Comparison of ENCODE assay signal across 10 cellular contexts in the genomic region with DNA sequence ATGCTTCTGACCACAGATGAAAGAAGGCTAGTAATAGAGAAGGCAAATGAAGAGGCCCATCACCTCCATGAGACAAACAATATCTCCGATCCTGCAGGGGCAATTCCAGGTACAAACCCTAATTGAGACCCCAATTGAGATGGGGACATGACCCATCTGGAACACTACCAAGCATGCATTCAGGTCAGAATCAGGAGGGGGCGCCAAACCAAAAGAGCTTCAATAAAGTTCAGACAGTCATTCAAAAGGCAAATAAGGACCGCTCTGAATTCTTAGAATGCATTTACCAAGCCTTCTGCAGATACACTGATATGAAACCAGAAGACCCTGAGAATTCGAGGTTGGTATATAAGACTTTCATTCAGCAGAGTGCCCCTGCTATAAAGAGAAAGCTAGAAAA. TPM values are rescaled to one million over a fixed set of nuclear protein-coding genes. Genes with fewer than 3 reads are reported as not detected.
DNase-seq lines count a peak whose midpoint lies in the region; ATAC-seq and TF ChIP-seq lines count a peak whose summit lies in the region.
"Had no signal": no experiment of that assay in that cellular context is flagged by ENCODE, and none has a peak within 500 bp of the region (broad histone marks: within the 10 kb centered on the region; RNA-seq: fewer than 3 reads in every experiment).

No MANE protein-coding gene starts in this region.

- WGBS in spleen, 5 donors: 28 to 57% (median 50%) methylated on average over 4 of the region's 4 CpGs

- TF ChIP-seq POLR2A in spleen (IDR thresholded peaks at IDR 0.05): no peak

- H3K9me3 ChIP-seq in OCI-LY7 (ENCODE audit: low read length): no peaks in the 10 kb centered on the region
- H3K9me3 ChIP-seq in spleen: peaks cover 0 to 7% (median 3%) of the 10 kb centered on the region in 8 donors

- H3K4me3 ChIP-seq in OCI-LY7 (ENCODE audit: low read depth, low read length, poor library complexity, severe bottlenecking) (no peak overlapping the region), spleen (no peak overlapping the region)

- H3K4me1 ChIP-seq in OCI-LY7 (ENCODE audit: insufficient read depth, low read length, poor library complexity, severe bottlenecking): no peaks in the 10 kb centered on the region
- H3K4me1 ChIP-seq in spleen: peaks cover 0 to 9% (median 0%) of the 10 kb centered on the region in 6 donors

- CTCF ChIA-PET in OCI-LY7 (lab: Charles Lee; ENCODE audit: unreplicated experiment): no interaction called here

- no TSS peak for BruUV-seq in OCI-LY7 (replicated peaks; lab: Mats Ljungman, UMichigan)

- H3K9me2 ChIP-seq in OCI-LY7 (ENCODE audit: insufficient read depth, low read length): no peaks in the 10 kb centered on the region

- H3K27me3 ChIP-seq in spleen (replicated peaks in 1 of 7): no peaks in the 10 kb centered on the region

- no peak overlapping the region for H3K27ac ChIP-seq in OCI-LY7 (ENCODE audit: low read depth, low read length, poor library complexity, severe bottlenecking)
- H3K27ac ChIP-seq in spleen: no peak overlapping the region

- no peaks in the 10 kb centered on the region for H4K20me1 ChIP-seq in OCI-LY7 (ENCODE audit: insufficient read depth, low read length)

- ATAC-seq in HG03045 (IDR thresholded peaks at IDR 0.05; ENCODE audit: unreplicated experiment): no peak
- ATAC-seq in GM19397 (IDR thresholded peaks at IDR 0.05; ENCODE audit: unreplicated experiment): no peak
- no peak for ATAC-seq in GM21447 (IDR thresholded peaks at IDR 0.05; ENCODE audit: unreplicated experiment)

- POLR2A ChIA-PET in OCI-LY7 (lab: Charles Lee): no interaction called here

- no peaks in the 10 kb centered on the region for H3K79me2 ChIP-seq in OCI-LY7 (ENCODE audit: insufficient read depth, low read depth, low read length)

- H3K36me3 ChIP-seq in OCI-LY7 (ENCODE audit: insufficient read depth, low read length) (no peaks in the 10 kb centered on the region), spleen (no peaks in the 10 kb centered on the region)

- no peak overlapping the region for H3K4me2 ChIP-seq in OCI-LY7 (ENCODE audit: low read length)

- TF ChIP-seq CTCF in OCI-LY7 (conservative IDR thresholded peaks at IDR 0.05; ENCODE audit: low read length) (peak; percentile 78), spleen (IDR thresholded peaks at IDR 0.05 in 8 of 11, conservative IDR thresholded peaks at IDR 0.05 in 3 of 11) (peak in 9 of 11 experiments; percentile 17 to 67 (median 53))

- H2AFZ ChIP-seq in OCI-LY7 (ENCODE audit: low read length): no peak overlapping the region

- intact Hi-C loops in OCI-LY7 (cut with micrococcal nuclease; ENCODE audit: unreplicated experiment): loop anchor here (1.0 kb wide), 1 partner anchor 97 kb away; no protein-coding TSS in a partner anchor
- intact Hi-C loops in spleen (cut with DNase I; ENCODE audit: low total_unique reads): no loop called here

- peak; percentile 6 for DNase-seq in DMS 273 (lab: John Stamatoyannopoulos, UW; ENCODE audit: unreplicated experiment)
- DNase-seq in DMS 273 treated with DMSO at 0.1 percent for 48 hours (lab: John Stamatoyannopoulos, UW): no peak
- peak; percentile 20 for DNase-seq in OCI-LY7 (ENCODE audit: low spot score)
- DNase-seq in effector CD4-positive, alpha-beta T cell: peak; percentile 13
- DNase-seq in spleen: no peak
- DNase-seq: 8988T had no signal

RNA-seq across cellular contexts. Expression of gene EDDM3B, which starts 10.2 kb away (rescaled TPM):
- total RNA-seq in OCI-LY7 (2014; rRNA removed; shearing (Covaris generic)): not detected in 2 replicates
- total RNA-seq in OCI-LY7 (2022): not detected in 2 replicates
- not detected for total RNA-seq in spleen
- polyA plus RNA-seq in spleen: not detected
- total RNA-seq: myocyte had no signal

RNA-seq across cellular contexts. Expression of gene EDDM3A, which starts 12.3 kb away (rescaled TPM):
- not detected in 2 replicates for total RNA-seq in OCI-LY7 (2014; rRNA removed; shearing (Covaris generic))
- total RNA-seq in OCI-LY7 (2022) (not detected in 2 replicates), spleen (not detected)
- under 1 TPM in 1 of 3 donors, not detected in 2; 0.24 TPM for polyA plus RNA-seq in spleen
- total RNA-seq: myocyte had no signal

RNA-seq across cellular contexts. Expression of gene RNASE6, which starts 23.1 kb away (rescaled TPM):
- 0.33 and 2.9 TPM in 2 replicates for total RNA-seq in OCI-LY7 (2014; rRNA removed; shearing (Covaris generic))
- total RNA-seq in OCI-LY7 (2022) (1.2 and 1.7 TPM in 2 replicates), spleen (100 to 1,000 TPM in 2 of 7 donors, 10 to 100 TPM in 5; 15.2 to 162 (median 40.5) TPM)
- polyA plus RNA-seq in spleen: 100 to 1,000 TPM in 1 of 3 donors, 10 to 100 TPM in 2; 45.4 to 193 (median 63.6) TPM
- total RNA-seq: myocyte had no signal

RNA-seq across cellular contexts. Expression of gene RNASE1, which starts 44.7 kb away (rescaled TPM):
- total RNA-seq in OCI-LY7 (2014; rRNA removed; shearing (Covaris generic)): not detected in 2 replicates
- not detected in 2 replicates for total RNA-seq in OCI-LY7 (2022)
- 100 to 1,000 TPM; 145 to 497 (median 339) TPM for total RNA-seq in spleen
- polyA plus RNA-seq in spleen: 100 to 1,000 TPM in 1 of 3 donors, 10 to 100 TPM in 2; 61.9 to 151 (median 79.0) TPM
- total RNA-seq: myocyte had no signal

Comparison
In these comparisons a context has a peak if more than half of its experiments do, and no peak if none do; other contexts are left out.
1. DNase-seq: peak in DMS 273 (single experiment), OCI-LY7 (single experiment) and effector CD4-positive, alpha-beta T cell (single experiment); none in DMS 273 treated with DMSO at 0.1 percent for 48 hours (single experiment) and spleen (single experiment).
2. RNA of gene RNASE6, which starts 23.1 kb away (total RNA-seq): 15.2 to 162 TPM in spleen; 0.33 to 2.9 TPM in OCI-LY7; every median in the first group is over 4 times any median in the second.